In genomic region chr12:65936529-65936911, GRCh38 we compare ENCODE assay signal across 25 cellular contexts.
DNase-seq lines count a peak whose midpoint lies in the region; ATAC-seq and TF ChIP-seq lines count a peak whose summit lies in the region.
"Had no signal": no experiment of that assay in that cellular context is flagged by ENCODE, and none has a peak within 500 bp of the region (broad histone marks: within the 10 kb centered on the region; RNA-seq: fewer than 3 reads in every experiment).

No MANE protein-coding gene starts in this region.

- H2BK120ac ChIP-seq in IMR-90 (ENCODE audit: low read depth, low read length) = no peak overlapping the region

- H3K4me2 ChIP-seq in GM23248 (ENCODE audit: unreplicated experiment) = no peak overlapping the region
- H3K4me2 ChIP-seq in IMR-90 (ENCODE audit: low read depth, low read length) = no peak overlapping the region

- no peak overlapping the region; a peak in 1 of 4 replicates for H4K8ac ChIP-seq in IMR-90 (ENCODE audit: low read depth in 2 of 2, low read length in 2 of 2)

- peaks cover 58% of the 10 kb centered on the region for H3K4me1 ChIP-seq in GM23248 (ENCODE audit: insufficient read depth)
- H3K4me1 ChIP-seq in IMR-90 (ENCODE audit: control insufficient read depth, insufficient read depth, low read length) = peaks cover 23% of the 10 kb centered on the region
- H3K4me1 ChIP-seq: parathyroid adenoma, Peyer's patch had no signal

- H3K4me1 Mint-ChIP-seq in endothelial cell (ENCODE audit: unreplicated experiment) (peaks cover 34% of the 10 kb centered on the region), neural crest cell (peaks cover 81% of the 10 kb centered on the region)
- H3K4me1 Mint-ChIP-seq: activated CD4-positive, alpha-beta T cell treated with anti-CD3 and anti-CD28 coated beads for 36 hours; CD4-positive, CD25-positive, alpha-beta regulatory T cell had no signal

- no peak overlapping the region for H2BK5ac ChIP-seq in IMR-90 (ENCODE audit: low read depth, low read length, poor library complexity, severe bottlenecking)

- no peaks in the 10 kb centered on the region for H3K9me2 ChIP-seq in GM23248 (ENCODE audit: insufficient read depth)

- no TSS peak for BruUV-seq in IMR-90 (replicated peaks; lab: Mats Ljungman, UMichigan)

- intact Hi-C loops in IMR-90 (cut with micrococcal nuclease) = no loop called here

- peaks cover 95% of the 10 kb centered on the region for H3F3A ChIP-seq in GM23248 (ENCODE audit: insufficient read depth)

- POLR2A ChIA-PET in IMR-90 (lab: Charles Lee; ENCODE audit: unreplicated experiment) = no interaction called here

- H3K36me3 Mint-ChIP-seq in endothelial cell (ENCODE audit: low read depth, unreplicated experiment) (peaks cover 4% of the 10 kb centered on the region), neural crest cell (ENCODE audit: low read depth) (peaks cover 16% of the 10 kb centered on the region)
- H3K36me3 Mint-ChIP-seq: CD4-positive, CD25-positive, alpha-beta regulatory T cell; natural killer cell treated with Interleukin-12 subunit alpha and Interleukin-12 subunit beta and Interleukin-15 and Interleukin-18, amount 100 ng/mL, for 72 hours had no signal

- H3K79me2 ChIP-seq in GM23248 (ENCODE audit: insufficient read depth) = peaks cover 88% of the 10 kb centered on the region
- H3K79me2 ChIP-seq: parathyroid adenoma had no signal

- H3K4me3 Mint-ChIP-seq in endothelial cell (ENCODE audit: unreplicated experiment) (no peak overlapping the region), neural crest cell (peak overlapping the region; percentile 58)
- H3K4me3 Mint-ChIP-seq: activated CD4-positive, alpha-beta T cell treated with anti-CD3 and anti-CD28 coated beads for 36 hours; activated T-cell treated with anti-CD3 and anti-CD28 coated beads, Interleukin-2, amount 50 U/mL, for 24 hours; CD4-positive, CD25-positive, alpha-beta regulatory T cell; effector memory CD8-positive, alpha-beta T cell; natural killer cell treated with Interleukin-12 subunit alpha and Interleukin-12 subunit beta and Interleukin-15 and Interleukin-18, amount 100 ng/mL, for 72 hours had no signal

- peaks cover 2% of the 10 kb centered on the region for H3K27me3 Mint-ChIP-seq in endothelial cell (ENCODE audit: unreplicated experiment)
- no peaks in the 10 kb centered on the region for H3K27me3 Mint-ChIP-seq in neural crest cell (ENCODE audit: low read depth)

- in situ Hi-C loops in GM23248 (cut with MboI) = no loop called here
- in situ Hi-C loops in IMR-90 (cut with MboI; ENCODE audit: low sequenced_read_pairs) = no loop called here

- no peak overlapping the region for H2AK9ac ChIP-seq in IMR-90 (replicated peaks; ENCODE audit: low read depth, low read length, poor library complexity)

- peaks cover 41 to 75% of the 10 kb centered on the region in 2 experiments for H3K79me1 ChIP-seq in IMR-90 (ENCODE audit: low read depth in 1 of 2, low read length in 2 of 2)

- H3K4ac ChIP-seq in IMR-90 (ENCODE audit: low read depth, low read length) = no peak overlapping the region

- H3K36me3 ChIP-seq in GM23248 (ENCODE audit: low read depth) (0 out of 2 replicates have a peak, but pooled peaks cover 6% of the 10 kb centered on the region), IMR-90 (ENCODE audit: control insufficient read depth, insufficient read depth, low read length) (0 out of 2 replicates have a peak, but pooled peaks cover 3% of the 10 kb centered on the region)
- H3K36me3 ChIP-seq: Peyer's patch, sigmoid colon, SJSA1, stomach, tibial artery had no signal

- H3K27ac ChIP-seq in GM23248 (0 out of 2 replicates have a peak overlapping the region, but pooled peaks have one; percentile 17), IMR-90 (ENCODE audit: insufficient read depth, low read length) (no peak overlapping the region)
- H3K27ac ChIP-seq: brain microvascular endothelial cell, parathyroid adenoma, Peyer's patch, sigmoid colon, SJSA1, tibial artery had no signal

- H2BK20ac ChIP-seq in IMR-90 (ENCODE audit: low read depth, low read length) = no peak overlapping the region

- dilution Hi-C loops in IMR-90 (cut with HindIII; ENCODE audit: low sequenced_read_pairs, unreplicated experiment) = no loop called here

- no peak for TF ChIP-seq POLR2A in IMR-90 (IDR thresholded peaks at IDR 0.05; ENCODE audit: low read depth, low read length)

- peaks cover 8% of the 10 kb centered on the region; the same call in 1 of the 2 replicates for H4K20me1 ChIP-seq in GM23248 (ENCODE audit: insufficient read depth)
- H4K20me1 ChIP-seq in IMR-90 (ENCODE audit: insufficient read depth, low read length) = peaks cover 57% of the 10 kb centered on the region; the same call in 1 of the 2 replicates

- H3K9me3 ChIP-seq in GM23248 (ENCODE audit: low read depth) = no peaks in the 10 kb centered on the region
- no peaks in the 10 kb centered on the region for H3K9me3 ChIP-seq in IMR-90 (ENCODE audit: control insufficient read depth, insufficient read depth, low read length)
- H3K9me3 ChIP-seq: Peyer's patch, sigmoid colon, SJSA1, stomach, tibial artery had no signal

- H3K27ac Mint-ChIP-seq in endothelial cell (ENCODE audit: unreplicated experiment) (peak overlapping the region; percentile 91), neural crest cell (ENCODE audit: unreplicated experiment) (peak overlapping the region; percentile 98)
- H3K27ac Mint-ChIP-seq: activated CD4-positive, alpha-beta T cell treated with anti-CD3 and anti-CD28 coated beads for 36 hours; activated T-cell treated with anti-CD3 and anti-CD28 coated beads, Interleukin-2, amount 50 U/mL, for 24 hours; CD4-positive, CD25-positive, alpha-beta regulatory T cell; effector memory CD8-positive, alpha-beta T cell; natural killer cell treated with Interleukin-12 subunit alpha and Interleukin-12 subunit beta and Interleukin-15 and Interleukin-18, amount 100 ng/mL, for 72 hours had no signal

- CTCF ChIA-PET in IMR-90 (lab: Yijun Ruan, JAX) = no interaction called here

- no peak overlapping the region for H3K56ac ChIP-seq in IMR-90 (ENCODE audit: extremely low read depth, insufficient read depth, low read length)

- H3K14ac ChIP-seq in IMR-90 (replicated peaks; ENCODE audit: low read depth, low read length) = 0 out of 2 replicates have a peak overlapping the region, but pooled peaks have one; percentile 8

- H3K9me3 Mint-ChIP-seq in endothelial cell (ENCODE audit: unreplicated experiment) = no peaks in the 10 kb centered on the region
- H3K9me3 Mint-ChIP-seq in neural crest cell = no peaks in the 10 kb centered on the region
- H3K9me3 Mint-ChIP-seq: activated T-cell treated with anti-CD3 and anti-CD28 coated beads, Interleukin-2, amount 50 U/mL, for 24 hours; CD4-positive, CD25-positive, alpha-beta regulatory T cell; effector memory CD8-positive, alpha-beta T cell; natural killer cell treated with Interleukin-12 subunit alpha and Interleukin-12 subunit beta and Interleukin-15 and Interleukin-18, amount 100 ng/mL, for 72 hours had no signal

- H2AFZ ChIP-seq in GM23248 (no peak overlapping the region), IMR-90 (replicated peaks; ENCODE audit: low read length, poor library complexity) (no peak overlapping the region)
- H2AFZ ChIP-seq: parathyroid adenoma had no signal

- TF ChIP-seq CTCF in IMR-90 (conservative IDR thresholded peaks at IDR 0.05; ENCODE audit: low read depth, low read length) (no peak), endothelial cell (IDR thresholded peaks at IDR 0.05; ENCODE audit: unreplicated experiment) (no peak), neural crest cell (conservative IDR thresholded peaks at IDR 0.05) (no peak)

- no peak overlapping the region for H3K23ac ChIP-seq in IMR-90 (ENCODE audit: low read depth, low read length)

- no peak overlapping the region for H4K91ac ChIP-seq in IMR-90 (ENCODE audit: insufficient read depth, low read depth, low read length)

- 95% methylated on average over 3 of the region's 3 CpGs for WGBS in GM23248 (ENCODE audit: low coverage in 1 of 2, low lambda C conversion rate in 2 of 2, missing lambda C conversion rate in 2 of 2), 2 experiments
- no CpG with 5 or more reads among the region's 3 CpGs for WGBS in IMR-90 (ENCODE audit: extremely low coverage in 2 of 2, insufficient read length in 1 of 2), 2 experiments

- ATAC-seq in IMR-90 (ENCODE audit: low read depth) = no peak
- ATAC-seq: activated CD4-positive, alpha-beta T cell treated with anti-CD3 and anti-CD28 coated beads for 36 hours; effector memory CD8-positive, alpha-beta T cell; left colon; natural killer cell treated with Interleukin-12 subunit alpha and Interleukin-12 subunit beta and Interleukin-15 and Interleukin-18, amount 100 ng/mL, for 72 hours had no signal

- H3K4me3 ChIP-seq in GM23248 = no peak overlapping the region
- no peak overlapping the region for H3K4me3 ChIP-seq in IMR-90 (ENCODE audit: insufficient read depth, low read depth, low read length)
- H3K4me3 ChIP-seq: Peyer's patch, sigmoid colon, SJSA1, stomach, tibial artery had no signal

- peaks cover 24% of the 10 kb centered on the region; the same call in 1 of the 2 replicates for H3K9me1 ChIP-seq in IMR-90 (ENCODE audit: insufficient read depth, low read length)

- H3K18ac ChIP-seq in IMR-90 (ENCODE audit: low read depth, low read length) = no peak overlapping the region

- H3K27me3 ChIP-seq in GM23248 (replicated peaks; ENCODE audit: insufficient read depth) (no peaks in the 10 kb centered on the region), IMR-90 (ENCODE audit: control insufficient read depth, insufficient read depth, low read length) (no peaks in the 10 kb centered on the region)
- H3K27me3 ChIP-seq: brain microvascular endothelial cell, Peyer's patch, sigmoid colon, SJSA1, stomach, tibial artery had no signal

- no peak overlapping the region for H2AK5ac ChIP-seq in IMR-90 (ENCODE audit: low read depth, low read length)

- H3K9ac ChIP-seq in GM23248 (no peak overlapping the region), IMR-90 (ENCODE audit: low read depth, low read length) (no peak overlapping the region)
- H3K9ac ChIP-seq: parathyroid adenoma had no signal

- H4K5ac ChIP-seq in IMR-90 (ENCODE audit: low read depth, low read length) = no peak overlapping the region

- DNase-seq in GM23248 (no peak), IMR-90 (no peak), endothelial cell (ENCODE audit: low spot score) (no peak), neural crest cell (ENCODE audit: low read depth, low spot score) (no peak), NCI-H345 (lab: John Stamatoyannopoulos, UW) (no peak), NCI-H146 (lab: John Stamatoyannopoulos, UW) (no peak), NAMALWA (ENCODE audit: low spot score) (no peak)
- DNase-seq: activated CD4-positive, alpha-beta T cell treated with anti-CD3 and anti-CD28 coated beads for 36 hours; activated CD8-positive, alpha-beta memory T cell treated with anti-CD3 and anti-CD28 coated beads for 24 hours; activated T-cell treated with anti-CD3 and anti-CD28 coated beads, Interleukin-2, amount 50 U/mL, for 24 hours; brain microvascular endothelial cell; CD4-positive, CD25-positive, alpha-beta regulatory T cell; effector memory CD8-positive, alpha-beta T cell; left colon; MM.1S; NCI-H1417 treated with DMSO at 0.1 percent for 48 hours; NCI-H524; NK-92 treated with Interleukin-12 subunit alpha and Interleukin-12 subunit beta, amount 100 ng/mL, for 24 hours; Peyer's patch; sigmoid colon; stomach; tibial artery had no signal

- H2BK15ac ChIP-seq in IMR-90 (ENCODE audit: low read depth, low read length) = no peak overlapping the region

- TF ChIP-seq RAD21 in IMR-90 (IDR thresholded peaks at IDR 0.05; ENCODE audit: low read length) = no peak

TF ChIP-seq in IMR-90, 13 proteins besides CTCF, POLR2A, EP300 and RAD21 (continues in another document):
- TF ChIP-seq SMC3 (IDR thresholded peaks at IDR 0.05; ENCODE audit: low read depth, low read length) = no peak
